28 cellular contexts compared by ENCODE assay signal in the genomic region with DNA sequence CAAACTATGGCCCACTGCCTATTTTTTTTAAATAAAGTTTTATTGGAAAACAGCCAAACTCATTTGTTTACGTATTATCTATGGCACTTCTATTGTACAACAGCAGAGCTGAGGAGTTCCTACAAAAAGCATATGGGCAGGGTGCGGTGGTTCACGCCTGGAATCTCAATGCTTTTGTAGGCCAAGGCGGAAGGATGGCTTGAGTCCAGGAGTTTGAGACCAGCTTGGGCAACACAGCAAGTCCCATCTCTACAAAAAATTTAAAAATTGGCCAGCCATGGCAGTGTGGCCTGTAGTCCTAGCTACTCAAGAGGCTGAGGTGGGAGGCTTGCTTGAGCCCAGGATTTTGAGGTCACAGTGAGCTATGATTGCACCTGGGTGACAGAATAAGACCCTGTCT.
"Had no signal": no experiment of that assay in that cellular context is flagged by ENCODE, and none has a peak within 500 bp of the region (broad histone marks: within the 10 kb centered on the region; RNA-seq: fewer than 3 reads in every experiment).

No MANE protein-coding gene starts in this region.

- H3K27me3 ChIP-seq: neutrophil, pancreas, right atrium auricular region, right lobe of liver, sigmoid colon, stomach, thyroid gland, tibial nerve, upper lobe of left lung, uterus had no signal

- H3K4me1 Mint-ChIP-seq: naive thymus-derived CD4-positive, alpha-beta T cell; natural killer cell; stimulated activated effector memory CD8-positive, alpha-beta T cell treated with anti-CD3 and anti-CD28 coated beads, Interleukin-12 subunit alpha, Interleukin-12 subunit beta, amount 100 ng/mL, for 72 hours had no signal

- H3K4me3 Mint-ChIP-seq: naive thymus-derived CD4-positive, alpha-beta T cell; natural killer cell; nephron; neural crest cell; stimulated activated effector memory CD8-positive, alpha-beta T cell treated with anti-CD3 and anti-CD28 coated beads, Interleukin-12 subunit alpha, Interleukin-12 subunit beta, amount 100 ng/mL, for 72 hours; stimulated activated naive B cell treated with anti-CD40 and anti-IgM and Interleukin-4, amounts not matched to agents 10 μg/mL and 1 μg/mL and 100 μg/mL, for 72 hours; stimulated activated naive CD8-positive, alpha-beta T cell treated with anti-CD3 and anti-CD28 coated beads, Interleukin-15, Interleukin-2, amounts not matched to agents 100 ng/mL and 50 ng/mL, for 24 hours had no signal

- ATAC-seq: naive thymus-derived CD4-positive, alpha-beta T cell; natural killer cell; stimulated activated effector memory CD8-positive, alpha-beta T cell treated with anti-CD3 and anti-CD28 coated beads, Interleukin-12 subunit alpha, Interleukin-12 subunit beta, amount 100 ng/mL, for 72 hours; stimulated activated naive B cell treated with anti-CD40 and anti-IgM and Interleukin-4, amounts not matched to agents 10 μg/mL and 1 μg/mL and 100 μg/mL, for 72 hours had no signal

- H3K4me3 ChIP-seq: pancreas, prostate gland, right atrium auricular region, right lobe of liver, sigmoid colon, stomach, thoracic aorta, thyroid gland, tibial nerve, upper lobe of left lung, uterus had no signal

- H3K9me3 Mint-ChIP-seq: naive thymus-derived CD4-positive, alpha-beta T cell; natural killer cell; nephron; neural crest cell; stimulated activated effector memory CD8-positive, alpha-beta T cell treated with anti-CD3 and anti-CD28 coated beads, Interleukin-12 subunit alpha, Interleukin-12 subunit beta, amount 100 ng/mL, for 72 hours; stimulated activated naive B cell treated with anti-CD40 and anti-IgM and Interleukin-4, amounts not matched to agents 10 μg/mL and 1 μg/mL and 100 μg/mL, for 72 hours; stimulated activated naive CD8-positive, alpha-beta T cell treated with anti-CD3 and anti-CD28 coated beads, Interleukin-15, Interleukin-2, amounts not matched to agents 100 ng/mL and 50 ng/mL, for 24 hours had no signal

- DNase-seq: naive thymus-derived CD4-positive, alpha-beta T cell; natural killer cell; nucleus accumbens; pancreas; retina; right lobe of liver; sigmoid colon; small intestine; stimulated activated CD4-positive, alpha-beta T cell treated with anti-CD3 and anti-CD28 coated beads, Interleukin-15, amount 100 ng/mL, for 24 hours; stimulated activated CD4-positive, alpha-beta T cell treated with anti-CD3 and anti-CD28 coated beads, Interleukin-2, amount 100 ng/mL, for 24 hours; stimulated activated CD4-positive, alpha-beta T cell treated with anti-CD3 and anti-CD28 coated beads, Interleukin-2, amount 100 ng/mL, for 48 hours; stimulated activated CD4-positive, alpha-beta T cell treated with anti-CD3 and anti-CD28 coated beads, Interleukin-4, amount 100 ng/mL, for 24 hours; stimulated activated naive B cell treated with anti-CD40 and anti-IgM and Interleukin-4, amounts not matched to agents 10 μg/mL and 1 μg/mL and 100 μg/mL, for 72 hours; stimulated activated naive CD4-positive, alpha-beta T cell treated with Interleukin-2 at 50 U/mL for 16 hours; stomach; thyroid gland; trophoblast cell; upper lobe of left lung; uterus had no signal

- H3K36me3 Mint-ChIP-seq: naive thymus-derived CD4-positive, alpha-beta T cell; natural killer cell; stimulated activated effector memory CD8-positive, alpha-beta T cell treated with anti-CD3 and anti-CD28 coated beads, Interleukin-12 subunit alpha, Interleukin-12 subunit beta, amount 100 ng/mL, for 72 hours; stimulated activated naive B cell treated with anti-CD40 and anti-IgM and Interleukin-4, amounts not matched to agents 10 μg/mL and 1 μg/mL and 100 μg/mL, for 72 hours had no signal

- H3K27ac ChIP-seq: neutrophil, pancreas, prostate gland, right atrium auricular region, sigmoid colon, stomach, thoracic aorta, thyroid gland, tibial nerve, upper lobe of left lung, uterus had no signal

- H3K36me3 ChIP-seq: neutrophil, pancreas, prostate gland, right atrium auricular region, right lobe of liver, sigmoid colon, stomach, thoracic aorta, thyroid gland, tibial nerve, upper lobe of left lung, uterus had no signal

- H3K27ac Mint-ChIP-seq: naive thymus-derived CD4-positive, alpha-beta T cell; natural killer cell; stimulated activated effector memory CD8-positive, alpha-beta T cell treated with anti-CD3 and anti-CD28 coated beads, Interleukin-12 subunit alpha, Interleukin-12 subunit beta, amount 100 ng/mL, for 72 hours; stimulated activated naive B cell treated with anti-CD40 and anti-IgM and Interleukin-4, amounts not matched to agents 10 μg/mL and 1 μg/mL and 100 μg/mL, for 72 hours; stimulated activated naive CD8-positive, alpha-beta T cell treated with anti-CD3 and anti-CD28 coated beads, Interleukin-15, Interleukin-2, amounts not matched to agents 100 ng/mL and 50 ng/mL, for 24 hours had no signal

- H3K4me1 ChIP-seq: pancreas, prostate gland, upper lobe of left lung, uterus had no signal

- H3K9me3 ChIP-seq: neutrophil, pancreas, prostate gland, right atrium auricular region, right lobe of liver, sigmoid colon, stomach, thoracic aorta, thyroid gland, tibial nerve, upper lobe of left lung, uterus had no signal
